ENCODE assay signal across 7 cellular contexts in the genomic region with DNA sequence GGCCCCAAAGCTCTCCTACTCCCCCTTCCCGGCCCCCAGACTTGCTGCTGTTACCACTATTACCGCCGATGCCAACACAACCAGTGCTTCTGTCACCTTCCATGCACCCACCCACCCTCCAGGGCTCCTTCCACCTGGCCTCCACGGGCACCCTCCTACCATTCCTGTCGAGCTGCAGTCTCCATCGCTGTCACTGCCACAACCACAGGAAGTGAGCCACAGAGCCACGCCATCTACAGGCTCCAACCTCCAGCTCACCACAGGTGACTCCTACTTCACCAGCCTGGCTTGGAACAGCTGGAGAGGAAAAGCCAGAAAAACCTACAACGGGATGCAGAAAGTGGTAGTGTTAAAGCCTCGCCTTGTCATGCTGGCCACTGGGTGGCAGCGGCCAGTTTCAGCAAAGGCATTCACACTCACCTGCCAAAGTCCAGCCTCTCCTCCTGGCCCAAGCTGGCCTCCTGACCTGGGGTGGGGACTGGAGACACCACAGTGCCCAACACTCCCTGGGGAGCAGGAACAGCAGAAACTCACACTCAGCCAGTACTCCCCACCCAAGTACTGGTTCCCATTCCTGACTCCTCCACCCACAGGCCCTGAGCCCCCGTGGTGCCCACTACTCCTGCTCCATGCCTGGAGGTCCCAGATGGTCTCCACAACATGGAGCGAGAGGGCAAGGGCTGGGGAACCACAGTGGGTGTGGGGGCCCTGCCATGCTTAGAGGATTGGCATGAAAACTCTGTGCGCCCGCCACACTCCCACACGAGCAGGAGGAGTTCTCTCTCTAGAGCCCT.
A peak's percentile ranks its signal among the peaks of the same experiment; 100 is the strongest.
DNase-seq lines count a peak whose midpoint lies in the region; ATAC-seq, FAIRE-seq and TF ChIP-seq lines count a peak whose summit lies in the region.
"Not testable (repeated sequence)": the region's sequence is repeated elsewhere in the genome, so short reads cannot be mapped to it uniquely, and the experiment has no call there.

No MANE protein-coding gene starts in this region.

- H3K36me3 ChIP-seq in endodermal cell (ENCODE audit: control insufficient read depth, insufficient read depth, low read length); HepG2 (replicated peaks in 1 of 2; ENCODE audit: control insufficient read depth in 1 of 2, insufficient read depth in 2 of 2, low read length in 2 of 2); small intestine (ENCODE audit: control insufficient read depth in 2 of 2, insufficient read depth in 2 of 2, low read length in 2 of 2): not testable (repeated sequence)

- TF ChIP-seq CTCF in endodermal cell (conservative IDR thresholded peaks at IDR 0.05) = peak; percentile 45
- not testable (repeated sequence) for TF ChIP-seq CTCF in HepG2 (CRISPR knock-in tag; IDR thresholded peaks at IDR 0.05)

- H3K27ac ChIP-seq in endodermal cell (ENCODE audit: low read depth, low read length); HepG2 (ENCODE audit: extremely low read length, insufficient read depth, low read length); small intestine (ENCODE audit: low read depth in 1 of 2, low read length in 1 of 2): not testable (repeated sequence)

- peaks cover 11% of the 10 kb centered on the region for H3K27me3 Mint-ChIP-seq in T-helper 2 cell treated with Interferon-gamma antibody and Interleukin-4, amounts not matched to agents 5 μg/mL and 100 μg/mL, for 36 hours (ENCODE audit: low read depth)
- H3K27me3 Mint-ChIP-seq in activated naive CD8-positive, alpha-beta T cell treated with anti-CD3 and anti-CD28 coated beads for 36 hours; endodermal cell (ENCODE audit: insufficient read depth): not testable (repeated sequence)

- not testable (repeated sequence) for H3K27me3 ChIP-seq in endodermal cell (ENCODE audit: control insufficient read depth, insufficient read depth, low read length, poor library complexity, severe bottlenecking); HepG2 (ENCODE audit: control insufficient read depth in 1 of 2, insufficient read depth in 2 of 2, low read length in 2 of 2); small intestine (ENCODE audit: control insufficient read depth in 2 of 2, insufficient read depth in 2 of 2, low read length in 2 of 2)

- not testable (repeated sequence) for TF ChIP-seq RAD21 in HepG2 (CRISPR knock-in tag; IDR thresholded peaks at IDR 0.05)

- not testable (repeated sequence) for H3K9me3 Mint-ChIP-seq in T-helper 2 cell treated with Interferon-gamma antibody and Interleukin-4, amounts not matched to agents 5 μg/mL and 100 μg/mL, for 36 hours; activated naive CD8-positive, alpha-beta T cell treated with anti-CD3 and anti-CD28 coated beads for 36 hours; endodermal cell

- not testable (repeated sequence) for H3K4me1 ChIP-seq in endodermal cell (ENCODE audit: control insufficient read depth, insufficient read depth, low read length); HepG2 (ENCODE audit: insufficient read depth, low read length); small intestine (ENCODE audit: control insufficient read depth in 2 of 2, insufficient read depth in 1 of 2, low read depth in 1 of 2, low read length in 1 of 2)

- H3K27ac Mint-ChIP-seq in T-helper 2 cell treated with Interferon-gamma antibody and Interleukin-4, amounts not matched to agents 5 μg/mL and 100 μg/mL, for 36 hours = peak overlapping the region; percentile 45
- H3K27ac Mint-ChIP-seq in activated naive CD8-positive, alpha-beta T cell treated with anti-CD3 and anti-CD28 coated beads for 36 hours = peak overlapping the region; percentile 28
- H3K27ac Mint-ChIP-seq in endodermal cell = not testable (repeated sequence)

- 97% methylated on average over 5 of the region's 15 CpGs; no CpG with 5 or more reads in 1 of the 2 experiments for WGBS in endodermal cell (ENCODE audit: insufficient coverage in 1 of 2, insufficient read length in 1 of 2), 2 experiments
- no CpG with 5 or more reads among the region's 15 CpGs for WGBS in HepG2 (ENCODE audit: low lambda C conversion rate)
- WGBS in small intestine, 3 donors = 84 to 93% (median 87%) methylated on average over 5 to 6 of the region's 15 CpGs

- not testable (repeated sequence) for H2AFZ ChIP-seq in HepG2 (ENCODE audit: low read length)

- H4K20me1 ChIP-seq in HepG2 (ENCODE audit: insufficient read depth, low read length) = not testable (repeated sequence)

- POLR2A ChIA-PET in HepG2 (lab: Yijun Ruan, JAX) = not testable (repeated sequence)

- not testable (repeated sequence) for H3K4me3 ChIP-seq in endodermal cell (ENCODE audit: low read length); HepG2 (replicated peaks in 1 of 3; ENCODE audit: insufficient read depth in 1 of 3, low read depth in 2 of 3, low read length in 3 of 3); small intestine (ENCODE audit: low read depth in 1 of 2, low read length in 2 of 2)

- CTCF ChIA-PET in HepG2 (lab: Yijun Ruan, JAX; ENCODE audit: low intra/inter-chr PET ratio, low total read pairs) = not testable (repeated sequence)

- H3K4me1 Mint-ChIP-seq in T-helper 2 cell treated with Interferon-gamma antibody and Interleukin-4, amounts not matched to agents 5 μg/mL and 100 μg/mL, for 36 hours (ENCODE audit: low read depth) = peaks cover 11% of the 10 kb centered on the region
- peaks cover 20% of the 10 kb centered on the region for H3K4me1 Mint-ChIP-seq in activated naive CD8-positive, alpha-beta T cell treated with anti-CD3 and anti-CD28 coated beads for 36 hours
- not testable (repeated sequence) for H3K4me1 Mint-ChIP-seq in endodermal cell

- FAIRE-seq in GM12891 (lab: Jason Lieb, UNC) (peak; percentile 86), HepG2 (lab: Jason Lieb, UNC) (peak; percentile 98)
- FAIRE-seq in small intestine (lab: Jason Lieb, UNC) = not testable (repeated sequence)

- TF ChIP-seq POLR2A in GM12891 (IDR thresholded peaks at IDR 0.05; ENCODE audit: low read depth, low read length); HepG2 (IDR thresholded peaks at IDR 0.05; ENCODE audit: insufficient read depth in 1 of 2, low read depth in 2 of 2, low read length in 2 of 2): not testable (repeated sequence)

- H3K4me3 Mint-ChIP-seq in T-helper 2 cell treated with Interferon-gamma antibody and Interleukin-4, amounts not matched to agents 5 μg/mL and 100 μg/mL, for 36 hours; endodermal cell: not testable (repeated sequence)
- H3K4me3 Mint-ChIP-seq in activated naive CD8-positive, alpha-beta T cell treated with anti-CD3 and anti-CD28 coated beads for 36 hours = peak overlapping the region; percentile 59

- peak; percentile 85 for ATAC-seq in HepG2

- H3K36me3 Mint-ChIP-seq in T-helper 2 cell treated with Interferon-gamma antibody and Interleukin-4, amounts not matched to agents 5 μg/mL and 100 μg/mL, for 36 hours (ENCODE audit: low read depth); activated naive CD8-positive, alpha-beta T cell treated with anti-CD3 and anti-CD28 coated beads for 36 hours; endodermal cell (ENCODE audit: low read depth): not testable (repeated sequence)

- H3K4me2 ChIP-seq in HepG2 (ENCODE audit: low read depth, low read length) = not testable (repeated sequence)

- not testable (repeated sequence) for H3K79me2 ChIP-seq in HepG2 (ENCODE audit: insufficient read depth, low read length)

- in situ Hi-C loops in HepG2 (cut with HindIII; ENCODE audit: extremely low pct_ligation_motif_present, low pct_unique_long_range_greater_than_20kb) = not testable (repeated sequence)

- H3K9me3 ChIP-seq in endodermal cell (ENCODE audit: control insufficient read depth, low read length); HepG2 (ENCODE audit: low read length); small intestine (ENCODE audit: control insufficient read depth, low read depth): not testable (repeated sequence)

- not testable (repeated sequence) for H3K9ac ChIP-seq in endodermal cell (ENCODE audit: extremely low read depth, low read length, poor library complexity, severe bottlenecking); HepG2 (ENCODE audit: insufficient read depth, low read depth, low read length)

- not testable (repeated sequence) for BruUV-seq in HepG2 (replicated peaks; lab: Mats Ljungman, UMichigan)

- not testable (repeated sequence) for TF ChIP-seq EP300 in HepG2 (IDR thresholded peaks at IDR 0.05; ENCODE audit: low read depth in 2 of 2, low read length in 2 of 2); HepG2 (CRISPR knock-in tag; IDR thresholded peaks at IDR 0.05; ENCODE audit: borderline replicate concordance)

- intact Hi-C loops in HepG2 (cut with micrococcal nuclease; ENCODE audit: unreplicated experiment) = not testable (repeated sequence)

- DNase-seq in GM12891 (ENCODE audit: insufficient read length, low spot score); T-helper 2 cell treated with Interferon-gamma antibody and Interleukin-4, amounts not matched to agents 5 μg/mL and 100 μg/mL, for 36 hours (ENCODE audit: low spot score); activated naive CD8-positive, alpha-beta T cell treated with anti-CD3 and anti-CD28 coated beads for 36 hours; HepG2 (ENCODE audit: low spot score): not testable (repeated sequence)
- peak; percentile 13 for DNase-seq in activated CD8-positive, alpha-beta memory T cell treated with anti-CD3 and anti-CD28 coated beads, Interleukin-2, amount 50 U/mL, for 4 hours
- DNase-seq in endodermal cell = peak; percentile 31
- peak; percentile 25 for DNase-seq in small intestine

TF ChIP-seq in HepG2, 621 proteins besides CTCF, POLR2A, EP300 and RAD21:
- TF ChIP-seq HNF4A (CRISPR knock-in tag; IDR thresholded peaks at IDR 0.05) (peak; percentile 34; the same call in 1 of the 2 replicates), STAG1 (CRISPR knock-in tag; IDR thresholded peaks at IDR 0.05) (peak; percentile 16; the same call in 1 of the 2 replicates)
TF ChIP-seq in HepG2: peak in this region for 2; not testable (repeated sequence) for 619.
